Comparison of ENCODE assay signal across 8 cellular contexts in genomic region chr6:8983202-8983688, GRCh38.
DNase-seq lines count a peak whose midpoint lies in the region; ATAC-seq and TF ChIP-seq lines count a peak whose summit lies in the region.

No MANE protein-coding gene starts in this region.

- DNase-seq in CD4-positive, CD25-positive, alpha-beta regulatory T cell: peak; percentile 4 to 44 (median 30)
- DNase-seq in NCI-H510A (lab: John Stamatoyannopoulos, UW) (peak; percentile 14), dorsolateral prefrontal cortex (peak; percentile 36 to 76 (median 59)), lung (ENCODE audit: low spot score) (peak; percentile 55)
- peak; percentile 23 to 34 for DNase-seq in activated CD4-positive, alpha-beta T cell treated with anti-CD3 and anti-CD28 coated beads for 4 hours
- DNase-seq in stimulated activated CD8-positive, alpha-beta memory T cell treated with anti-CD3 and anti-CD28 coated beads, Interleukin-15, amount 100 ng/mL, for 1 hour (ENCODE audit: low read depth): peak; percentile 27

- H3K27me3 ChIP-seq in CD4-positive, CD25-positive, alpha-beta regulatory T cell (ENCODE audit: control insufficient read depth, insufficient read depth, low read length): no peaks in the 10 kb centered on the region
- H3K27me3 ChIP-seq in dorsolateral prefrontal cortex (peaks cover 0 to 10% (median 0%) of the 10 kb centered on the region in 45 donors), lung (ENCODE audit: control insufficient read depth, insufficient read depth) (no peaks in the 10 kb centered on the region)

- no peaks in the 10 kb centered on the region for H3K27me3 Mint-ChIP-seq in CD4-positive, CD25-positive, alpha-beta regulatory T cell

- no peaks in the 10 kb centered on the region for H3K4me1 Mint-ChIP-seq in CD4-positive, CD25-positive, alpha-beta regulatory T cell

- no peaks in the 10 kb centered on the region for H3K9me3 ChIP-seq in CD4-positive, CD25-positive, alpha-beta regulatory T cell (ENCODE audit: control insufficient read depth in 2 of 2, low read length in 2 of 2)
- no peaks in the 10 kb centered on the region for H3K9me3 ChIP-seq in lung (ENCODE audit: control insufficient read depth in 2 of 2, insufficient read depth in 1 of 2, low read length in 1 of 2)

- H3K27ac ChIP-seq in CD4-positive, CD25-positive, alpha-beta regulatory T cell (ENCODE audit: insufficient read depth, low read length, poor library complexity, severe bottlenecking): no peak overlapping the region
- H3K27ac ChIP-seq in dorsolateral prefrontal cortex (no peak overlapping the region), lung (ENCODE audit: low read depth in 1 of 2, low read length in 1 of 2) (no peak overlapping the region)

- peak in 1 of 2 donors; percentile 39 for ATAC-seq in CD4-positive, CD25-positive, alpha-beta regulatory T cell (ENCODE audit: low read depth in 2 of 2)
- peak; percentile 88 for ATAC-seq in GM19328 (IDR thresholded peaks at IDR 0.05; ENCODE audit: unreplicated experiment)
- peak; percentile 99 for ATAC-seq in HG03354 (IDR thresholded peaks at IDR 0.05; ENCODE audit: poor library complexity, severe bottlenecking, unreplicated experiment)
- peak; percentile 88 for ATAC-seq in lung (ENCODE audit: insufficient read depth, low FRiP score)

- no peak overlapping the region for H3K4me3 ChIP-seq in CD4-positive, CD25-positive, alpha-beta regulatory T cell (ENCODE audit: low read depth, low read length)
- H3K4me3 ChIP-seq in dorsolateral prefrontal cortex (peak overlapping the region in 12 of 59 donors; percentile 1 to 29 (median 11)), lung (no peak overlapping the region)

- H3K9me3 Mint-ChIP-seq in CD4-positive, CD25-positive, alpha-beta regulatory T cell: peaks cover 0 to 1% (median 0%) of the 10 kb centered on the region in 7 donors

- H3K36me3 Mint-ChIP-seq in CD4-positive, CD25-positive, alpha-beta regulatory T cell: no peaks in the 10 kb centered on the region

- no peak overlapping the region for H3K4me3 Mint-ChIP-seq in CD4-positive, CD25-positive, alpha-beta regulatory T cell

- intact Hi-C loops in dorsolateral prefrontal cortex (cut with DNase I): loop anchor here (5.0 kb wide), 2 partner anchors 1449 to 1454 kb away; no protein-coding TSS in a partner anchor

- peak; percentile 70 to 98 (median 93) for TF ChIP-seq CTCF in dorsolateral prefrontal cortex (IDR thresholded peaks at IDR 0.05 in 54 of 56, conservative IDR thresholded peaks at IDR 0.05 in 2 of 56; ENCODE audit: low read depth in 1 of 56, partially characterized antibody in 56 of 56)
- TF ChIP-seq CTCF in lung (IDR thresholded peaks at IDR 0.05; ENCODE audit: control extremely low read depth, extremely low read depth): peak; percentile 74

- H3K4me1 ChIP-seq in CD4-positive, CD25-positive, alpha-beta regulatory T cell (ENCODE audit: control insufficient read depth, insufficient read depth, low read length, poor library complexity, severe bottlenecking): no peaks in the 10 kb centered on the region
- no peaks in the 10 kb centered on the region for H3K4me1 ChIP-seq in lung (ENCODE audit: control insufficient read depth in 2 of 2, insufficient read depth in 2 of 2, low read length in 2 of 2)

- H3K27ac Mint-ChIP-seq in CD4-positive, CD25-positive, alpha-beta regulatory T cell: peak overlapping the region in 1 of 3 donors; percentile 16

- H3K36me3 ChIP-seq in CD4-positive, CD25-positive, alpha-beta regulatory T cell (ENCODE audit: control insufficient read depth, insufficient read depth, low read length): no peaks in the 10 kb centered on the region
- H3K36me3 ChIP-seq in lung (ENCODE audit: control insufficient read depth in 2 of 2, insufficient read depth in 2 of 2, low read length in 2 of 2): no peaks in the 10 kb centered on the region

- WGBS in lung, 2 donors: 3 to 7% methylated on average over 10 of the region's 10 CpGs
